8 cellular contexts compared by ENCODE assay signal in the genomic region with DNA sequence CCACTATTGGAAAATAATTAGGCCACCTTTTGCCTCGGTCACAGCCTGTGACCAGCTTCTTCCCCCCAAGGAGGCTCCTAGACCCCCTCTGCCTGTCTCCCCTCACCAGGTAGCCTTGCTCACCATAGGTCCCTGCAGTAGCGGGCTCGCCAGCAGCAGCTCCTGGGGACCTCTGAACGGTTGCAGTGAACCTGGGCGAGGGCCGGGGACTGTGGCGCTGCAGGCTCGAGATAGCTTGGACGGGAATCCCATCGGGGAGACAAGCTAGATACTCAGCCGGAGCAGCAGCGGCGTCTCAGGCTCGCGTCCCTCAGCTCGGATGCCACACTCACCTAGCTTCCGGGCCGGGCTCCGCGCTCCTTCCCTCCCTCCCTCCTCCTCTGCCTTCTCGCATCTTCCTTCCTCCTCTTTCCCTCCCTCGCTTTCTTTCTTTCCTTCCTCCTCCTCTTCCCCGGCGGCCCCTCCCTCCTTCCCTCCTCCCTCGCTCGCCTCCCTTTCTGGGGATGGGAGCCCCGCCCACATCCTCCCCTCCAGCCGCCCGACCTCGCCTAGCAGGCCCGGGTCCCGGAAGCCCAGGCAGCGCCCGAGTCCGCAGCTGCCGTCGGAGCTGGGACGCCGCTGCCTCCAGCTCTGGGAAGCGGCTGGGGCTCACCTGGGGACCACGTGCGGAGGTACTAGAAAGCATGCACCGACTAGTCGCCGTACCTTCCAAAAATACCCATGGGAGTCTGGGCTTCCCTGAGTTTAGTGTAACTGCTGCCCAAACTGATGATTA. TPM values are rescaled to one million over a fixed set of nuclear protein-coding genes. Genes with fewer than 3 reads are reported as not detected.
A peak's percentile ranks its signal among the peaks of the same experiment; 100 is the strongest.
DNase-seq lines count a peak whose midpoint lies in the region; ATAC-seq lines count a peak whose summit lies in the region.

Gene BMP4, minus strand, starts transcription at position 399 of the 775 bp plus-strand sequence. CDS start 4,603 bp downstream, outside the sequence.

- no peaks in the 10 kb centered on the region for H3K36me3 ChIP-seq in muscle layer of duodenum (ENCODE audit: control insufficient read depth in 1 of 2, insufficient read depth in 2 of 2, low read length in 2 of 2)

- peak; percentile 45 for DNase-seq in activated naive CD4-positive, alpha-beta T cell treated with anti-CD3 and anti-CD28 coated beads for 36 hours
- no peak for DNase-seq in activated naive CD4-positive, alpha-beta T cell treated with anti-CD3 and anti-CD28 coated beads, Interleukin-2, amount 50 U/mL, for 16 hours
- DNase-seq in SW480 (ENCODE audit: low spot score), result peak; percentile 88
- no peak for DNase-seq in NCI-H128 (lab: John Stamatoyannopoulos, UW; ENCODE audit: unreplicated experiment)

- H3K9me3 Mint-ChIP-seq in activated naive CD4-positive, alpha-beta T cell treated with anti-CD3 and anti-CD28 coated beads for 36 hours, result no peaks in the 10 kb centered on the region

- peaks cover 4% of the 10 kb centered on the region for H3K27me3 ChIP-seq in muscle layer of duodenum (ENCODE audit: low read depth, low read length)

- peaks cover 35% of the 10 kb centered on the region for H3K4me1 Mint-ChIP-seq in activated naive CD4-positive, alpha-beta T cell treated with anti-CD3 and anti-CD28 coated beads for 36 hours (ENCODE audit: low read depth)

- H3K27ac ChIP-seq in muscle layer of duodenum (ENCODE audit: low read length), result peak within 1 kb of the TSS; percentile 79

- peak; percentile 67 for ATAC-seq in esophagus mucosa
- no peak for ATAC-seq in GM18858 (IDR thresholded peaks at IDR 0.05; ENCODE audit: unreplicated experiment)
- ATAC-seq in GM21526 (IDR thresholded peaks at IDR 0.05; ENCODE audit: low FRiP score, unreplicated experiment), result no peak

- H3K4me3 ChIP-seq in muscle layer of duodenum (ENCODE audit: low read depth in 1 of 2, low read length in 2 of 2), result peak within 1 kb of the TSS; percentile 58 to 79

- H3K27ac Mint-ChIP-seq in activated naive CD4-positive, alpha-beta T cell treated with anti-CD3 and anti-CD28 coated beads for 36 hours, result no peak within 1 kb of the TSS

- H3K27me3 Mint-ChIP-seq in activated naive CD4-positive, alpha-beta T cell treated with anti-CD3 and anti-CD28 coated beads for 36 hours (ENCODE audit: low read depth), result peaks cover 61% of the 10 kb centered on the region

- peaks cover 0 to 39% of the 10 kb centered on the region in 2 donors for H3K4me1 ChIP-seq in muscle layer of duodenum (ENCODE audit: control insufficient read depth in 1 of 2, insufficient read depth in 2 of 2, low read length in 2 of 2)

- CTCF ChIA-PET in activated naive CD4-positive, alpha-beta T cell treated with anti-CD3 and anti-CD28 coated beads for 36 hours (lab: Charles Lee), result no interaction called here

- H3K9me3 ChIP-seq in muscle layer of duodenum (ENCODE audit: control insufficient read depth in 1 of 2, low read length in 2 of 2), result no peaks in the 10 kb centered on the region

- H3K4me3 Mint-ChIP-seq in activated naive CD4-positive, alpha-beta T cell treated with anti-CD3 and anti-CD28 coated beads for 36 hours, result peak within 1 kb of the TSS; percentile 51

- H3K36me3 Mint-ChIP-seq in activated naive CD4-positive, alpha-beta T cell treated with anti-CD3 and anti-CD28 coated beads for 36 hours (ENCODE audit: low read depth), result no peaks in the 10 kb centered on the region

- intact Hi-C loops in activated naive CD4-positive, alpha-beta T cell treated with anti-CD3 and anti-CD28 coated beads for 36 hours (cut with micrococcal nuclease), result no loop called here

RNA-seq across cellular contexts. Expression of gene BMP4, which starts in this region (rescaled TPM):
- total RNA-seq in activated naive CD4-positive, alpha-beta T cell treated with anti-CD3 and anti-CD28 coated beads for 36 hours, result not detected
- 2.0 TPM for total RNA-seq in esophagus mucosa

Comparison
In these comparisons a context has a peak if more than half of its experiments do, and no peak if none do; other contexts are left out.
1. Peak in DNase-seq in activated naive CD4-positive, alpha-beta T cell treated with anti-CD3 and anti-CD28 coated beads for 36 hours; RNA of the gene not detected or under 1 TPM.